ENCODE assay signal across 13 cellular contexts in genomic region chr6:136983692-136984091, GRCh38.
"Had no signal": no experiment of that assay in that cellular context is flagged by ENCODE, and none has a peak within 500 bp of the region (broad histone marks: within the 10 kb centered on the region; RNA-seq: fewer than 3 reads in every experiment).

No MANE protein-coding gene starts in this region.

- H3K36me3 ChIP-seq: ascending aorta, cardiac muscle cell, gastrocnemius medialis, vagina, WERI-Rb-1 had no signal

- H3K27ac ChIP-seq: ascending aorta, cardiac muscle cell, gastrocnemius medialis, testis, vagina, WERI-Rb-1 had no signal

- H3K9me3 ChIP-seq: ascending aorta, gastrocnemius medialis, testis, vagina had no signal

- H3K27me3 ChIP-seq: ascending aorta, cardiac muscle cell, testis, vagina had no signal

- H3K4me1 ChIP-seq: ascending aorta, gastrocnemius medialis, testis, vagina had no signal

- DNase-seq: activated CD4-positive, alpha-beta T cell treated with anti-CD3 and anti-CD28 coated beads for 36 hours; activated CD8-positive, alpha-beta T cell treated with anti-CD3 and anti-CD28 coated beads, Interleukin-2, amount 10 ng/mL, durations not matched to agents 7 days and 5 days; activated naive CD4-positive, alpha-beta T cell; gastrocnemius medialis; stimulated activated CD4-positive, alpha-beta T cell treated with anti-CD3 and anti-CD28 coated beads, Interleukin-4, amount 100 ng/mL, for 24 hours; T-helper 9 cell; testis; WERI-Rb-1 had no signal

- ATAC-seq: activated CD4-positive, alpha-beta T cell treated with anti-CD3 and anti-CD28 coated beads for 36 hours; activated CD8-positive, alpha-beta T cell treated with anti-CD3 and anti-CD28 coated beads, Interleukin-2, amount 10 ng/mL, durations not matched to agents 7 days and 5 days; gastrocnemius medialis had no signal

- FAIRE-seq: colon, endothelial cell of umbilical vein had no signal

- H3K4me3 ChIP-seq: ascending aorta, cardiac muscle cell, gastrocnemius medialis, testis, vagina had no signal
